Comparison of ENCODE assay signal across 8 cellular contexts in the genomic region with DNA sequence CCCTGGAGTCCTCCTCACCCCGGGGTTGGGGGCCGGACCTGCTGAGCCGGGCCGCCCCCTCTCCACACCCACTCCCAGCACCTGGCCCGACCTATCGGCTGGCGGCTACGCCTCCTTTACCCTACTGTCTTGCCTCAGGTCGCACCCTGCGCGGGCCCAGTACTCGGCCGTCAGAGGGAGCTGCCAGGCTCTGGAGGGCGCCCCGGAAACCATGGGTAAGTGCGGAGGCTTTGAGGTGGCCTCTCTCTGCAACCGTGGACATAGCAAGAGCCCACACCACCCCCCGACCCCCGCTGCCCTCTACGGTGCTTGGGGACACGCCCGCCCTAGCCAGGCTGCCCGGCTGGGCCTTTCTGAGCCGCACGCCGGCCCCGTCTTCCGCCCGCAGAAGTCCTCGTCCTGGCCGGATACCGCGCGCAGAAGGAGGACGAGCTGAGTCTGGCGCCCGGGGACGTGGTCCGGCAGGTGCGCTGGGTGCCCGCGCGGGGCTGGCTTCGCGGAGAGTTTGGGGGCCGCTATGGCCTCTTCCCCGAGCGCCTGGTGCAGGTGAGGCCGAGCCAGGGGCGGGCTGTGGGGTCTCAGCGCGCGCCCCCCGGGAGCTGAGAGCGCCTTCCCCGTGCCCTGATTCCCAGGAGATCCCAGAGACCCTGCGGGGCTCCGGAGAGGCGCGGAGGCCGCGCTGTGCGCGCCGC. TPM values are rescaled to one million over a fixed set of nuclear protein-coding genes. Genes with fewer than 3 reads are reported as not detected.
DNase-seq lines count a peak whose midpoint lies in the region; ATAC-seq and TF ChIP-seq lines count a peak whose summit lies in the region.

A gene (plus strand): TSS at position 159 of the 692 bp plus-strand sequence. CDS start 53 bp downstream, at position 212.

- H3K4me1 Mint-ChIP-seq in activated T-helper 2 cell treated with anti-CD3 and anti-CD28 coated beads, Interferon-gamma antibody, Interleukin-2, Interleukin-4, amounts not matched to agents 10 μg/mL and 5 μg/mL and 100 μg/mL, durations not matched to agents 14 hours and 24 hours and 36 hours (ENCODE audit: low read depth): peaks cover 37% of the 10 kb centered on the region

- H3K9me3 ChIP-seq in AG04450 (ENCODE audit: control insufficient read depth, insufficient read depth, low read length): no peaks in the 10 kb centered on the region
- no peaks in the 10 kb centered on the region for H3K9me3 ChIP-seq in MG63

- H3K27me3 Mint-ChIP-seq in activated T-helper 2 cell treated with anti-CD3 and anti-CD28 coated beads, Interferon-gamma antibody, Interleukin-2, Interleukin-4, amounts not matched to agents 10 μg/mL and 5 μg/mL and 100 μg/mL, durations not matched to agents 14 hours and 24 hours and 36 hours (ENCODE audit: low read depth): no peaks in the 10 kb centered on the region

- H3K27me3 ChIP-seq in AG04450 (ENCODE audit: control insufficient read depth, insufficient read depth, low read length) (no peaks in the 10 kb centered on the region), MG63 (no peaks in the 10 kb centered on the region)

- H3K36me3 ChIP-seq in MG63: peaks cover 50% of the 10 kb centered on the region

- H3K9me3 Mint-ChIP-seq in activated T-helper 2 cell treated with anti-CD3 and anti-CD28 coated beads, Interferon-gamma antibody, Interleukin-2, Interleukin-4, amounts not matched to agents 10 μg/mL and 5 μg/mL and 100 μg/mL, durations not matched to agents 14 hours and 24 hours and 36 hours: no peaks in the 10 kb centered on the region

- intact Hi-C loops in activated T-helper 2 cell treated with anti-CD3 and anti-CD28 coated beads, Interferon-gamma antibody, Interleukin-2, Interleukin-4, amounts not matched to agents 10 μg/mL and 5 μg/mL and 100 μg/mL, durations not matched to agents 14 hours and 24 hours and 36 hours (cut with micrococcal nuclease): loop anchor here (1.0 to 10.0 kb wide), 6 partner anchors 17 to 362 kb away; a partner anchor contains a TSS
- intact Hi-C loops in Right ventricle myocardium superior (cut with DNase I): no loop called here

- ATAC-seq in GM18517 (IDR thresholded peaks at IDR 0.05; ENCODE audit: unreplicated experiment): peak; percentile 39
- ATAC-seq in HG02981 (IDR thresholded peaks at IDR 0.05; ENCODE audit: unreplicated experiment): peak; percentile 26
- ATAC-seq in Right ventricle myocardium superior (ENCODE audit: poor library complexity): peak; percentile 69

- POLR2A ChIA-PET in AG04450 (lab: Yijun Ruan, JAX): interaction anchor here (0.5 to 1.5 kb wide), 6 partner anchors 10 to 146 kb away, joined by 3 to 4 read pairs (median 3); no protein-coding TSS in a partner anchor

- TF ChIP-seq CTCF in AG04450 (IDR thresholded peaks at IDR 0.05; ENCODE audit: low read depth, low read length) (no peak), retinal pigment epithelial cell (conservative IDR thresholded peaks at IDR 0.05; ENCODE audit: low read depth, low read length) (peak; percentile 29)

- H3K27ac ChIP-seq in AG04450 (ENCODE audit: low read depth, low read length): peak within 1 kb of the TSS; percentile 31

- peak within 1 kb of the TSS; percentile 75 for H3K4me3 ChIP-seq in AG04450 (ENCODE audit: low read depth, low read length)
- peak within 1 kb of the TSS; percentile 86 for H3K4me3 ChIP-seq in retinal pigment epithelial cell (ENCODE audit: low read length)
- no peak within 1 kb of the TSS for H3K4me3 ChIP-seq in MG63

- peaks cover 54% of the 10 kb centered on the region for H3K36me3 Mint-ChIP-seq in activated T-helper 2 cell treated with anti-CD3 and anti-CD28 coated beads, Interferon-gamma antibody, Interleukin-2, Interleukin-4, amounts not matched to agents 10 μg/mL and 5 μg/mL and 100 μg/mL, durations not matched to agents 14 hours and 24 hours and 36 hours (ENCODE audit: low read depth)

- H3K4me3 Mint-ChIP-seq in activated T-helper 2 cell treated with anti-CD3 and anti-CD28 coated beads, Interferon-gamma antibody, Interleukin-2, Interleukin-4, amounts not matched to agents 10 μg/mL and 5 μg/mL and 100 μg/mL, durations not matched to agents 14 hours and 24 hours and 36 hours (ENCODE audit: low read depth): peak within 1 kb of the TSS; percentile 99

- DNase-seq in AG04450 (ENCODE audit: low read depth, low spot score) (no peak), NCI-H510A treated with DMSO at 0.1 percent for 48 hours (lab: John Stamatoyannopoulos, UW) (peak; percentile 97), Right ventricle myocardium superior (peak; percentile 68), retinal pigment epithelial cell (ENCODE audit: low read depth) (no peak), MG63 (no peak)
- peak; percentile 46 for DNase-seq in activated T-helper 2 cell treated with anti-CD3 and anti-CD28 coated beads, Interferon-gamma antibody, Interleukin-2, Interleukin-4, amounts not matched to agents 10 μg/mL and 5 μg/mL and 100 μg/mL, durations not matched to agents 14 hours and 24 hours and 36 hours (ENCODE audit: low spot score)

- CTCF ChIA-PET in AG04450 (lab: Charles Lee): interaction anchor here (0.8 to 1.5 kb wide), 3 partner anchors 21 to 91 kb away, joined by 3 to 7 read pairs (median 4); a partner anchor contains a TSS

- peak within 1 kb of the TSS; percentile 95 for H3K27ac Mint-ChIP-seq in activated T-helper 2 cell treated with anti-CD3 and anti-CD28 coated beads, Interferon-gamma antibody, Interleukin-2, Interleukin-4, amounts not matched to agents 10 μg/mL and 5 μg/mL and 100 μg/mL, durations not matched to agents 14 hours and 24 hours and 36 hours

RNA-seq across cellular contexts. Expression of the gene that starts here (rescaled TPM):
- 1.3 and 1.7 TPM in 2 replicates for polyA plus RNA-seq in AG04450 (2011; rRNA removed)
- polyA minus RNA-seq in AG04450 (2011; rRNA and poly(A)+ RNA removed): 1.6 and 2.2 TPM in 2 replicates
- 19.0 and 20.4 TPM in 2 replicates for total RNA-seq in activated T-helper 2 cell treated with anti-CD3 and anti-CD28 coated beads, Interferon-gamma antibody, Interleukin-2, Interleukin-4, amounts not matched to agents 10 μg/mL and 5 μg/mL and 100 μg/mL, durations not matched to agents 14 hours and 24 hours and 36 hours
- 1.3 TPM for total RNA-seq in Right ventricle myocardium superior
- 0.03 TPM in 1 of 2 replicates, not detected in the other for total RNA-seq in MG63 (2014; rRNA removed; shearing (Covaris generic); ENCODE audit: low replicate concordance)

Comparison
In these comparisons a context has a peak if more than half of its experiments do, and no peak if none do; other contexts are left out.
1. DNase-seq: peak in NCI-H510A treated with DMSO at 0.1 percent for 48 hours (single experiment), activated T-helper 2 cell treated with anti-CD3 and anti-CD28 coated beads, Interferon-gamma antibody, Interleukin-2, Interleukin-4, amounts not matched to agents 10 μg/mL and 5 μg/mL and 100 μg/mL, durations not matched to agents 14 hours and 24 hours and 36 hours (single experiment) and Right ventricle myocardium superior (single experiment); none in AG04450 (single experiment), retinal pigment epithelial cell (single experiment) and MG63 (single experiment).
2. Peak in every context shown above with its lines, with median percentiles within 50 percentile points of each other: ATAC-seq.